Comparison of ENCODE assay signal across 8 cellular contexts in genomic region chr4:118835896-118836762, GRCh38. TPM values are rescaled to one million over a fixed set of nuclear protein-coding genes. Genes with fewer than 3 reads are reported as not detected.
DNase-seq lines count a peak whose midpoint lies in the region; ATAC-seq and TF ChIP-seq lines count a peak whose summit lies in the region.

SEC24D (minus strand) TSS chr4:118836126; CDS start chr4:118833696, 2,430 bp downstream.

- H3K9me3 Mint-ChIP-seq in Calu3 (ENCODE audit: low read depth, unreplicated experiment): no peaks in the 10 kb centered on the region

- peak within 1 kb of the TSS; percentile 79 for H3K4me2 ChIP-seq in OCI-LY3 (ENCODE audit: low read length)

- peak within 1 kb of the TSS; percentile 97 for H3K9ac ChIP-seq in OCI-LY3 (ENCODE audit: low read length)

- H3K9me3 ChIP-seq in OCI-LY3 (ENCODE audit: insufficient read depth, low read length): no peaks in the 10 kb centered on the region
- H3K9me3 ChIP-seq in mucosa of descending colon: no peaks in the 10 kb centered on the region

- no peak for TF ChIP-seq CTCF in Calu3 (IDR thresholded peaks at IDR 0.05; ENCODE audit: unreplicated experiment)
- no peak for TF ChIP-seq CTCF in OCI-LY3 (IDR thresholded peaks at IDR 0.05; ENCODE audit: low read depth, low read length)
- peak; percentile 15 for TF ChIP-seq CTCF in mucosa of descending colon (IDR thresholded peaks at IDR 0.05)

- H2AFZ ChIP-seq in OCI-LY3 (ENCODE audit: low read depth, low read length): peak within 1 kb of the TSS; percentile 100

- H3K27ac ChIP-seq in OCI-LY3 (ENCODE audit: low read length): peak within 1 kb of the TSS; percentile 75
- peak within 1 kb of the TSS; percentile 82 for H3K27ac ChIP-seq in epithelial cell of prostate

- DNase-seq in Calu3 (peak; percentile 89), HT-29 (ENCODE audit: low spot score) (peak; percentile 84), activated T-cell treated with anti-CD3 and anti-CD28 coated beads for 24 hours (ENCODE audit: low read depth) (peak; percentile 80), epithelial cell of prostate (ENCODE audit: low read depth, low spot score) (no peak), mucosa of descending colon (peak; percentile 89 to 94 (median 91))
- peak; percentile 81 for DNase-seq in stimulated activated CD8-positive, alpha-beta memory T cell treated with anti-CD3 and anti-CD28 coated beads, Interleukin-4, amount 100 ng/mL, for 24 hours (ENCODE audit: low read depth)

- H3K79me2 ChIP-seq in OCI-LY3 (ENCODE audit: low read length): peaks cover 26% of the 10 kb centered on the region

- CTCF ChIA-PET in Calu3 (lab: Charles Lee): interaction anchor here (1.3 kb wide), 1 partner anchor 151 kb away, joined by 3 read pairs; the partner anchor contains the start of gene METTL14

- H3K4me1 ChIP-seq in OCI-LY3 (ENCODE audit: low read length) (peaks cover 22% of the 10 kb centered on the region), mucosa of descending colon (ENCODE audit: low read depth) (peaks cover 5% of the 10 kb centered on the region)

- no peaks in the 10 kb centered on the region for H3K27me3 Mint-ChIP-seq in Calu3 (ENCODE audit: unreplicated experiment)

- peaks cover 21% of the 10 kb centered on the region for H3K36me3 Mint-ChIP-seq in Calu3 (ENCODE audit: insufficient read depth, unreplicated experiment)

- BruUV-seq in Calu3 (replicated peaks; lab: Mats Ljungman, UMichigan): no TSS peak

- peak; percentile 76 for ATAC-seq in GM21360 (IDR thresholded peaks at IDR 0.05; ENCODE audit: unreplicated experiment)
- peak; percentile 97 for ATAC-seq in mucosa of descending colon

- peak within 1 kb of the TSS; percentile 79 for H3K4me3 Mint-ChIP-seq in Calu3 (ENCODE audit: low read depth, unreplicated experiment)

- H3K4me3 ChIP-seq in OCI-LY3 (ENCODE audit: low read length) (peak within 1 kb of the TSS; percentile 97), mucosa of descending colon (peak within 1 kb of the TSS; percentile 99)

- intact Hi-C loops in Calu3 (cut with micrococcal nuclease; ENCODE audit: unreplicated experiment): no loop called here
- intact Hi-C loops in mucosa of descending colon (cut with DNase I, micrococcal nuclease): no loop called here

- no peaks in the 10 kb centered on the region for H3K27me3 ChIP-seq in OCI-LY3 (ENCODE audit: low read depth, low read length)

- no peaks in the 10 kb centered on the region for H3K4me1 Mint-ChIP-seq in Calu3 (ENCODE audit: low read depth, unreplicated experiment)

- peaks cover 6% of the 10 kb centered on the region; the same call in 1 of the 2 replicates for H4K20me1 ChIP-seq in OCI-LY3 (ENCODE audit: insufficient read depth, low read length)

- H3K27ac Mint-ChIP-seq in Calu3 (ENCODE audit: unreplicated experiment): peak within 1 kb of the TSS; percentile 91

- H3K36me3 ChIP-seq in OCI-LY3 (replicated peaks; ENCODE audit: low read depth, low read length) (peaks cover 13% of the 10 kb centered on the region), mucosa of descending colon (ENCODE audit: low read depth) (no peaks in the 10 kb centered on the region)

RNA-seq across cellular contexts. Expression of gene SEC24D, which starts in this region (rescaled TPM):
- total RNA-seq in Calu3 (2022): 27.3 and 28.4 TPM in 2 replicates
- total RNA-seq in HT-29 (2014; rRNA removed; shearing (Covaris generic)): 18.0 and 18.8 TPM in 2 replicates
- 10 to 100 TPM; 22.1 to 55.6 (median 45.3) TPM for total RNA-seq in mucosa of descending colon
